ENCODE assay signal across 24 cellular contexts in the genomic region with DNA sequence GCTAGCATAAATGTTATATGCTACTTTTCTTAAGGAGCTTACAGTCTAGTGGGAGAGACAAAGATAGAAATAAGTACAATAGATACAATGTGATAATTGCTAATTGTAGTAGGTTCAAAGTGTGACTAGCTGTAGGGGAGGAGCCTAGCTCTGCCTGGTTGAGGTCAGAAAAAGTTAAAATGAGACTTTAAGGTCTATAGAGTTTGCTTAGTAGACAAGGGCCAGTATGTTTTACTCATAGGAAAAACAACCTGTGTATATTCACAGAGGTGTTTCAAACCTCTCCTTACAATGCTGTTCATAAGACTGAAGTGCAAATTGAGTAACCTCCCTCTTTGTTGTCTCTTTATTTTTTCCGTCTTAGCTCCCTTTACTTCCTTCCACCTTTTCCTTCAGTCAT. TPM values are rescaled to one million over a fixed set of nuclear protein-coding genes. Genes with fewer than 3 reads are reported as not detected.
DNase-seq lines count a peak whose midpoint lies in the region; ATAC-seq and TF ChIP-seq lines count a peak whose summit lies in the region.
"Had no signal": no experiment of that assay in that cellular context is flagged by ENCODE, and none has a peak within 500 bp of the region (broad histone marks: within the 10 kb centered on the region; RNA-seq: fewer than 3 reads in every experiment).

No MANE protein-coding gene starts in this region.

- CTCF ChIA-PET in WTC11 (lab: Charles Lee): interaction anchor here (0.6 to 4.5 kb wide), 8 partner anchors 9 to 646 kb away, joined by 3 to 35 read pairs (median 6); a partner anchor contains a TSS

- no peak for TF ChIP-seq POLR2A in gastrocnemius medialis (IDR thresholded peaks at IDR 0.05)

- no peaks in the 10 kb centered on the region for H3K27me3 ChIP-seq in gastrocnemius medialis
- H3K27me3 ChIP-seq: cardiac muscle cell had no signal

- DNase-seq in activated T-cell treated with anti-CD3 and anti-CD28 coated beads, Interleukin-2, amount 50 U/mL, for 72 hours: no peak
- no peak for DNase-seq in activated T-cell treated with anti-CD3 and anti-CD28 coated beads, Interleukin-2, amount 50 U/mL, for 48 hours
- DNase-seq in WTC11 (ENCODE audit: low spot score) (no peak), left lobe of liver (ENCODE audit: low spot score) (no peak), globus pallidus (ENCODE audit: low spot score) (no peak), GDM1 (lab: John Stamatoyannopoulos, UW) (no peak), HT-29 (ENCODE audit: low spot score) (no peak), gastrocnemius medialis (no peak)
- DNase-seq: ACHN; activated naive CD4-positive, alpha-beta T cell treated with anti-CD3 and anti-CD28 coated beads, Interleukin-2, amount 10 ng/mL, durations not matched to agents 7 days and 5 days; Caco-2; DND-41; H9; NCI-H1105; NCI-H2029; NCI-H226; NCI-H774; psoas muscle; stimulated activated CD8-positive, alpha-beta memory T cell treated with anti-CD3 and anti-CD28 coated beads, Interleukin-4, amount 100 ng/mL, for 48 hours; T-helper 9 cell; WERI-Rb-1 had no signal

- H3K27ac Mint-ChIP-seq in activated T-cell treated with anti-CD3 and anti-CD28 coated beads, Interleukin-2, amount 50 U/mL, for 72 hours: peak overlapping the region; percentile 95
- peak overlapping the region; percentile 19; the same call in 1 of the 2 replicates for H3K27ac Mint-ChIP-seq in WTC11
- H3K27ac Mint-ChIP-seq: activated naive CD4-positive, alpha-beta T cell treated with anti-CD3 and anti-CD28 coated beads, Interleukin-2, amount 10 ng/mL, durations not matched to agents 7 days and 5 days had no signal

- H3K4me3 Mint-ChIP-seq in activated T-cell treated with anti-CD3 and anti-CD28 coated beads, Interleukin-2, amount 50 U/mL, for 72 hours: peak overlapping the region in 1 of 2 donors; percentile 91
- H3K4me3 Mint-ChIP-seq in WTC11: no peak overlapping the region
- H3K4me3 Mint-ChIP-seq: activated naive CD4-positive, alpha-beta T cell treated with anti-CD3 and anti-CD28 coated beads, Interleukin-2, amount 10 ng/mL, durations not matched to agents 7 days and 5 days; H9 had no signal

- intact Hi-C loops in gastrocnemius medialis (cut with DNase I; ENCODE audit: low total_unique reads): no loop called here

- H3K27ac ChIP-seq in gastrocnemius medialis: no peak overlapping the region
- H3K27ac ChIP-seq: cardiac muscle cell, coronary artery, psoas muscle, WERI-Rb-1 had no signal

- H3K4me1 ChIP-seq in gastrocnemius medialis: peaks cover 3 to 28% of the 10 kb centered on the region in 2 donors
- H3K4me1 ChIP-seq: Caco-2 had no signal

- POLR2A ChIA-PET in WTC11 (lab: Charles Lee): no interaction called here

- H3K4me3 ChIP-seq in gastrocnemius medialis: no peak overlapping the region
- H3K4me3 ChIP-seq: cardiac muscle cell, coronary artery, psoas muscle had no signal

- H3K9me3 Mint-ChIP-seq in activated T-cell treated with anti-CD3 and anti-CD28 coated beads, Interleukin-2, amount 50 U/mL, for 72 hours: no peaks in the 10 kb centered on the region
- no peaks in the 10 kb centered on the region for H3K9me3 Mint-ChIP-seq in WTC11
- H3K9me3 Mint-ChIP-seq: activated naive CD4-positive, alpha-beta T cell treated with anti-CD3 and anti-CD28 coated beads, Interleukin-2, amount 10 ng/mL, durations not matched to agents 7 days and 5 days; H9 had no signal

- peak; percentile 52 to 65 for ATAC-seq in activated T-cell treated with anti-CD3 and anti-CD28 coated beads, Interleukin-2, amount 50 U/mL, for 72 hours (replicated peaks in 1 of 2)
- ATAC-seq in WTC11: no peak
- ATAC-seq in left lobe of liver: peak; percentile 14
- no peak for ATAC-seq in gastrocnemius medialis
- ATAC-seq: psoas muscle, Right ventricle myocardium inferior had no signal

- peaks cover 52% of the 10 kb centered on the region for H3K4me1 Mint-ChIP-seq in activated T-cell treated with anti-CD3 and anti-CD28 coated beads, Interleukin-2, amount 50 U/mL, for 72 hours (ENCODE audit: low read depth)
- H3K4me1 Mint-ChIP-seq in WTC11: peaks cover 38% of the 10 kb centered on the region

- H3K9me3 ChIP-seq in gastrocnemius medialis: no peaks in the 10 kb centered on the region
- H3K9me3 ChIP-seq: Caco-2, psoas muscle had no signal

- H3K36me3 ChIP-seq in gastrocnemius medialis: no peaks in the 10 kb centered on the region
- H3K36me3 ChIP-seq: cardiac muscle cell, WERI-Rb-1 had no signal

- no peak for TF ChIP-seq CTCF in WTC11 (IDR thresholded peaks at IDR 0.05)
- no peak for TF ChIP-seq CTCF in gastrocnemius medialis (IDR thresholded peaks at IDR 0.05 in 4 of 5, conservative IDR thresholded peaks at IDR 0.05 in 1 of 5)

- in situ Hi-C loops in gastrocnemius medialis (cut with MboI; ENCODE audit: low sequenced_read_pairs in 4 of 4): no loop called here

- no peaks in the 10 kb centered on the region for H3K27me3 Mint-ChIP-seq in activated T-cell treated with anti-CD3 and anti-CD28 coated beads, Interleukin-2, amount 50 U/mL, for 72 hours (ENCODE audit: low read depth)
- no peaks in the 10 kb centered on the region for H3K27me3 Mint-ChIP-seq in WTC11 (ENCODE audit: low read depth)
- H3K27me3 Mint-ChIP-seq: activated naive CD4-positive, alpha-beta T cell treated with anti-CD3 and anti-CD28 coated beads, Interleukin-2, amount 10 ng/mL, durations not matched to agents 7 days and 5 days had no signal

- no peaks in the 10 kb centered on the region for H3K36me3 Mint-ChIP-seq in activated T-cell treated with anti-CD3 and anti-CD28 coated beads, Interleukin-2, amount 50 U/mL, for 72 hours (ENCODE audit: insufficient read depth in 2 of 2)
- no peaks in the 10 kb centered on the region for H3K36me3 Mint-ChIP-seq in WTC11
- H3K36me3 Mint-ChIP-seq: activated naive CD4-positive, alpha-beta T cell treated with anti-CD3 and anti-CD28 coated beads, Interleukin-2, amount 10 ng/mL, durations not matched to agents 7 days and 5 days had no signal

TF ChIP-seq in WTC11, 78 proteins besides CTCF, POLR2A, EP300 and RAD21 (continues in another document):
- TF ChIP-seq TCF7 (CRISPR knock-in tag; IDR thresholded peaks at IDR 0.05; ENCODE audit: low read depth): no peak
- TF ChIP-seq ZNF416 (CRISPR knock-in tag; IDR thresholded peaks at IDR 0.05): no peak
- TF ChIP-seq ZNF317 (CRISPR knock-in tag; IDR thresholded peaks at IDR 0.05; ENCODE audit: borderline replicate concordance, low read depth): no peak
- TF ChIP-seq FOXJ3 (CRISPR knock-in tag; IDR thresholded peaks at IDR 0.05; ENCODE audit: borderline replicate concordance): no peak
- no peak for TF ChIP-seq TP53 (CRISPR knock-in tag; IDR thresholded peaks at IDR 0.05)
- TF ChIP-seq, protein P1, sequence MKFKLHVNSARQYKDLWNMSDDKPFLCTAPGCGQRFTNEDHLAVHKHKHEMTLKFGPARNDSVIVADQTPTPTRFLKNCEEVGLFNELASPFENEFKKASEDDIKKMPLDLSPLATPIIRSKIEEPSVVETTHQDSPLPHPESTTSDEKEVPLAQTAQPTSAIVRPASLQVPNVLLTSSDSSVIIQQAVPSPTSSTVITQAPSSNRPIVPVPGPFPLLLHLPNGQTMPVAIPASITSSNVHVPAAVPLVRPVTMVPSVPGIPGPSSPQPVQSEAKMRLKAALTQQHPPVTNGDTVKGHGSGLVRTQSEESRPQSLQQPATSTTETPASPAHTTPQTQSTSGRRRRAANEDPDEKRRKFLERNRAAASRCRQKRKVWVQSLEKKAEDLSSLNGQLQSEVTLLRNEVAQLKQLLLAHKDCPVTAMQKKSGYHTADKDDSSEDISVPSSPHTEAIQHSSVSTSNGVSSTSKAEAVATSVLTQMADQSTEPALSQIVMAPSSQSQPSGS (CRISPR knock-in tag; IDR thresholded peaks at IDR 0.05; ENCODE audit: borderline replicate concordance, low read depth): no peak
- TF ChIP-seq NR3C1 (CRISPR knock-in tag; conservative IDR thresholded peaks at IDR 0.05; ENCODE audit: low read depth): no peak
- no peak for TF ChIP-seq SOX15 (CRISPR knock-in tag; IDR thresholded peaks at IDR 0.05)
- TF ChIP-seq CREB1 (CRISPR knock-in tag; IDR thresholded peaks at IDR 0.05): no peak
- TF ChIP-seq, protein P2, sequence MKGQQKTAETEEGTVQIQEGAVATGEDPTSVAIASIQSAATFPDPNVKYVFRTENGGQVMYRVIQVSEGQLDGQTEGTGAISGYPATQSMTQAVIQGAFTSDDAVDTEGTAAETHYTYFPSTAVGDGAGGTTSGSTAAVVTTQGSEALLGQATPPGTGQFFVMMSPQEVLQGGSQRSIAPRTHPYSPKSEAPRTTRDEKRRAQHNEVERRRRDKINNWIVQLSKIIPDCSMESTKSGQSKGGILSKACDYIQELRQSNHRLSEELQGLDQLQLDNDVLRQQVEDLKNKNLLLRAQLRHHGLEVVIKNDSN (CRISPR knock-in tag; IDR thresholded peaks at IDR 0.05): no peak
- TF ChIP-seq, protein P3, sequence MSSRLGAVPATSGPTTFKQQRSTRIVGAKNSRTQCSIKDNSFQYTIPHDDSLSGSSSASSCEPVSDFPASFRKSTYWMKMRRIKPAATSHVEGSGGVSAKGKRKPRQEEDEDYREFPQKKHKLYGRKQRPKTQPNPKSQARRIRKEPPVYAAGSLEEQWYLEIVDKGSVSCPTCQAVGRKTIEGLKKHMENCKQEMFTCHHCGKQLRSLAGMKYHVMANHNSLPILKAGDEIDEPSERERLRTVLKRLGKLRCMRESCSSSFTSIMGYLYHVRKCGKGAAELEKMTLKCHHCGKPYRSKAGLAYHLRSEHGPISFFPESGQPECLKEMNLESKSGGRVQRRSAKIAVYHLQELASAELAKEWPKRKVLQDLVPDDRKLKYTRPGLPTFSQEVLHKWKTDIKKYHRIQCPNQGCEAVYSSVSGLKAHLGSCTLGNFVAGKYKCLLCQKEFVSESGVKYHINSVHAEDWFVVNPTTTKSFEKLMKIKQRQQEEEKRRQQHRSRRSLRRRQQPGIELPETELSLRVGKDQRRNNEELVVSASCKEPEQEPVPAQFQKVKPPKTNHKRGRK (CRISPR knock-in tag; IDR thresholded peaks at IDR 0.05; ENCODE audit: borderline replicate concordance): no peak
- no peak for TF ChIP-seq JUN (CRISPR knock-in tag; IDR thresholded peaks at IDR 0.05)
- no peak for TF ChIP-seq MYBL2 (CRISPR knock-in tag; IDR thresholded peaks at IDR 0.05)
- no peak for TF ChIP-seq EMX1 (CRISPR knock-in tag; IDR thresholded peaks at IDR 0.05)
- TF ChIP-seq, protein P4, sequence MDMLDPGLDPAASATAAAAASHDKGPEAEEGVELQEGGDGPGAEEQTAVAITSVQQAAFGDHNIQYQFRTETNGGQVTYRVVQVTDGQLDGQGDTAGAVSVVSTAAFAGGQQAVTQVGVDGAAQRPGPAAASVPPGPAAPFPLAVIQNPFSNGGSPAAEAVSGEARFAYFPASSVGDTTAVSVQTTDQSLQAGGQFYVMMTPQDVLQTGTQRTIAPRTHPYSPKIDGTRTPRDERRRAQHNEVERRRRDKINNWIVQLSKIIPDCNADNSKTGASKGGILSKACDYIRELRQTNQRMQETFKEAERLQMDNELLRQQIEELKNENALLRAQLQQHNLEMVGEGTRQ (CRISPR knock-in tag; IDR thresholded peaks at IDR 0.05): no peak

RNA-seq across cellular contexts. Expression of a gene that starts 56.1 kb away (rescaled TPM):
- 10 to 100 TPM; 52.9 to 53.1 TPM for total RNA-seq in activated T-cell treated with anti-CD3 and anti-CD28 coated beads, Interleukin-2, amount 50 U/mL, for 72 hours
- total RNA-seq in WTC11 (2021): 41.3 to 44.5 TPM (median 44.3 TPM) in 3 replicates
- total RNA-seq in left lobe of liver: 12.6 TPM
- total RNA-seq in HT-29 (2014; rRNA removed; shearing (Covaris generic)): 20.3 and 21.0 TPM in 2 replicates
- total RNA-seq in gastrocnemius medialis: 10 to 100 TPM; 18.0 to 27.3 (median 21.2) TPM

Comparison
In these comparisons a context has a peak if more than half of its experiments do, and no peak if none do; other contexts are left out.
1. ATAC-seq: peak in activated T-cell treated with anti-CD3 and anti-CD28 coated beads, Interleukin-2, amount 50 U/mL, for 72 hours (2 of 2) and left lobe of liver (single experiment); none in WTC11 (single experiment) and gastrocnemius medialis (0 of 2).